1 cellular context compared by ENCODE assay signal in genomic region chr12:120737557-120738251, GRCh38.
TF ChIP-seq lines count a peak whose summit lies in the region.

No MANE protein-coding gene starts in this region.

TF ChIP-seq in GM23338, 12 proteins besides CTCF, POLR2A, EP300 and RAD21 (continued from another document):
- TF ChIP-seq REST (IDR thresholded peaks at IDR 0.05; ENCODE audit: unreplicated experiment) (no peak), ZNF114 (CRISPR knock-in tag; IDR thresholded peaks at IDR 0.05) (no peak), ZNF331 (CRISPR knock-in tag; IDR thresholded peaks at IDR 0.05; ENCODE audit: low read depth) (no peak), STAT1 (IDR thresholded peaks at IDR 0.05; ENCODE audit: unreplicated experiment) (no peak), EZH2phosphoT487 (IDR thresholded peaks at IDR 0.05; ENCODE audit: unreplicated experiment) (no peak)
